ENCODE assay signal across 28 cellular contexts in genomic region chr3:25567390-25567789, GRCh38.
"Had no signal": no experiment of that assay in that cellular context is flagged by ENCODE, and none has a peak within 500 bp of the region (broad histone marks: within the 10 kb centered on the region; RNA-seq: fewer than 3 reads in every experiment).

No MANE protein-coding gene starts in this region.

- H3K9me3 Mint-ChIP-seq: activated CD4-positive, alpha-beta memory T cell treated with anti-CD3 and anti-CD28 coated beads for 36 hours; activated CD4-positive, alpha-beta T cell treated with anti-CD3 and anti-CD28 coated beads, Interleukin-2, amount 10 ng/mL, durations not matched to agents 7 days and 5 days; activated naive CD8-positive, alpha-beta T cell treated with anti-CD3 and anti-CD28 coated beads, Interleukin-2, amount 10 ng/mL, durations not matched to agents 7 days and 5 days; activated T-helper 17 cell treated with anti-CD3 and anti-CD28 coated beads, Interleukin-2, amount 50 U/mL, for 72 hours; central memory CD8-positive, alpha-beta T cell; T-cell had no signal

- H3K27ac Mint-ChIP-seq: activated CD4-positive, alpha-beta memory T cell treated with anti-CD3 and anti-CD28 coated beads for 36 hours; activated CD4-positive, alpha-beta T cell treated with anti-CD3 and anti-CD28 coated beads, Interleukin-2, amount 10 ng/mL, durations not matched to agents 7 days and 5 days; activated naive CD8-positive, alpha-beta T cell treated with anti-CD3 and anti-CD28 coated beads, Interleukin-2, amount 10 ng/mL, durations not matched to agents 7 days and 5 days; activated T-helper 17 cell treated with anti-CD3 and anti-CD28 coated beads, Interleukin-2, amount 50 U/mL, for 72 hours; T-cell had no signal

- H3K4me1 Mint-ChIP-seq: activated CD4-positive, alpha-beta T cell treated with anti-CD3 and anti-CD28 coated beads, Interleukin-2, amount 10 ng/mL, durations not matched to agents 7 days and 5 days; activated naive CD8-positive, alpha-beta T cell treated with anti-CD3 and anti-CD28 coated beads, Interleukin-2, amount 10 ng/mL, durations not matched to agents 7 days and 5 days; activated T-helper 17 cell treated with anti-CD3 and anti-CD28 coated beads, Interleukin-2, amount 50 U/mL, for 72 hours; central memory CD8-positive, alpha-beta T cell; T-cell had no signal

- H3K36me3 Mint-ChIP-seq: activated CD4-positive, alpha-beta memory T cell treated with anti-CD3 and anti-CD28 coated beads for 36 hours; activated naive CD8-positive, alpha-beta T cell treated with anti-CD3 and anti-CD28 coated beads, Interleukin-2, amount 10 ng/mL, durations not matched to agents 7 days and 5 days; T-cell had no signal

- DNase-seq: activated CD4-positive, alpha-beta memory T cell treated with anti-CD3 and anti-CD28 coated beads for 36 hours; activated CD4-positive, alpha-beta T cell treated with anti-CD3 and anti-CD28 coated beads, Interleukin-2, amount 10 ng/mL, durations not matched to agents 7 days and 5 days; activated CD4-positive, CD25-positive, alpha-beta regulatory T cell; activated CD8-positive, alpha-beta memory T cell treated with anti-CD3 and anti-CD28 coated beads for 24 hours; activated gamma-delta T cell treated with Interleukin-2 at 50 U/mL for 16 hours; activated naive CD4-positive, alpha-beta T cell treated with anti-CD3 and anti-CD28 coated beads, Interleukin-2, amount 50 U/mL, for 16 hours; activated naive CD8-positive, alpha-beta T cell treated with anti-CD3 and anti-CD28 coated beads, Interleukin-2, amount 10 ng/mL, durations not matched to agents 7 days and 5 days; activated T-cell treated with anti-CD3 and anti-CD28 coated beads, Interleukin-2, amount 50 U/mL, for 48 hours; anterior cingulate cortex; Kasumi-1; KBM-7; NCI-H146; NCI-H1930; NCI-H2171; NCI-H2227 treated with DMSO at 0.1 percent for 48 hours; NCI-H69; NK-92 treated with Interleukin-12 subunit alpha and Interleukin-12 subunit beta, amount 100 ng/mL, for 24 hours; OCI-M1; SHP77; T-cell; T-helper 2 cell; T1000 had no signal

- H3K27me3 Mint-ChIP-seq: activated CD4-positive, alpha-beta memory T cell treated with anti-CD3 and anti-CD28 coated beads for 36 hours; activated CD4-positive, alpha-beta T cell treated with anti-CD3 and anti-CD28 coated beads, Interleukin-2, amount 10 ng/mL, durations not matched to agents 7 days and 5 days; activated T-helper 17 cell treated with anti-CD3 and anti-CD28 coated beads, Interleukin-2, amount 50 U/mL, for 72 hours had no signal

- H3K4me3 Mint-ChIP-seq: activated CD4-positive, alpha-beta memory T cell treated with anti-CD3 and anti-CD28 coated beads for 36 hours; activated CD4-positive, alpha-beta T cell treated with anti-CD3 and anti-CD28 coated beads, Interleukin-2, amount 10 ng/mL, durations not matched to agents 7 days and 5 days; activated naive CD8-positive, alpha-beta T cell treated with anti-CD3 and anti-CD28 coated beads, Interleukin-2, amount 10 ng/mL, durations not matched to agents 7 days and 5 days; activated T-helper 17 cell treated with anti-CD3 and anti-CD28 coated beads, Interleukin-2, amount 50 U/mL, for 72 hours; central memory CD8-positive, alpha-beta T cell; T-cell had no signal

- H3K27ac ChIP-seq: adrenal gland, RWPE1, VCaP had no signal

- H3K27me3 ChIP-seq: adrenal gland had no signal

- H3K4me3 ChIP-seq: adrenal gland had no signal

- ATAC-seq: activated T-helper 17 cell treated with anti-CD3 and anti-CD28 coated beads, Interleukin-2, amount 50 U/mL, for 72 hours; Panc1; T-cell had no signal
